Comparison of ENCODE assay signal across 8 cellular contexts in the genomic region with DNA sequence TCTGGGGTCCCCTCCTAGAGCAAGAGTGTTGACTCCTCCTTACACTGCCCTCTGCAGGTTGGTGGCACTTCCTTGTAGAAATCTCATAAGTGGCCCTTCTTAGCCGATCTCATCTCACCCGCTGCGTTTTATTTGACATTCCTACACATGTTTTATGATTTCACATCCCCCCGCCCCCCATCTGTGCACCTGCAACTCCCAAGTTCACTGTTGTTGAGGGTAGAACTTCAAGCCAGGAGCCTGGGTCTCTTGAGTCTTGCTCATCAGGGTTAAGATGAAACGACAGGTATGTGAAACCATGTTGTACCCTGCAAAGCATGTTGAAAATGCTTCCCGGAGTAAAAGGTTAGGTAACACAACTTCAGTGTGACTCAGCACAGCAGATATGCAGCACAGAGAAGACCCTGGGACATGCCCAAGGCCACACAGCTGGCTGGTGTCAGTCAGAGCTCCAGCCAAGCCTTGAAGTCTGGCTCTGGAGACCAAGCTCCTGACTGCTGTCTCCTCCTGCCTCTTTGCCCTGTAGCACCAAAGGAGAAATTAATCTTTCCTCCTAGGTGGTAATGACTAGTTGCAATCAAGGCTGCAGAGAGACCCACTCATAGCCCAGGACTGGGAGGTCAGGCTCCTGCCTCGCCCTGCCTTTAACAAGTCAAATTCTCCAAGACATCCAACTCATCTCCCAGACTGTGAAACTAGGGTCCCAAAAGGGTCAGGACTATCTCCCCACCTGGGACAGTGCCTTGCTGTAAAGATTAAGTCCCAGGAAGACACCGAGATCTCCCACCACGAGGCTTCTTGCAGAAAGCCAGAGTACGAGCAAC.
DNase-seq lines count a peak whose midpoint lies in the region; ATAC-seq, FAIRE-seq and TF ChIP-seq lines count a peak whose summit lies in the region.

No MANE protein-coding gene starts in this region.

- H3K27me3 ChIP-seq in Panc1 (ENCODE audit: control insufficient read depth, insufficient read depth, low read length) (no peaks in the 10 kb centered on the region), mesendoderm (ENCODE audit: insufficient read depth, low read length, poor library complexity) (no peaks in the 10 kb centered on the region)

- peak overlapping the region; percentile 59 for H2BK5ac ChIP-seq in mesendoderm (ENCODE audit: low read length)

- POLR2A ChIA-PET in A549 (lab: Yijun Ruan, JAX) (interaction anchor here (1.0 to 1.3 kb wide), 2 partner anchors 9 to 74 kb away, joined by 3 read pairs; no protein-coding TSS in a partner anchor), Panc1 (lab: Charles Lee) (interaction anchor here (0.6 kb wide), 1 partner anchor 49 kb away, joined by 8 read pairs; no protein-coding TSS in a partner anchor)

- no peak for TF ChIP-seq EP300 in A549 (IDR thresholded peaks at IDR 0.05)

- H3K36me3 ChIP-seq in Panc1 (ENCODE audit: control insufficient read depth, insufficient read depth, low read length), result no peaks in the 10 kb centered on the region
- H3K36me3 ChIP-seq in mesendoderm (ENCODE audit: control insufficient read depth, insufficient read depth, low read length), result no peaks in the 10 kb centered on the region

- BruUV-seq in Panc1 (replicated peaks; lab: Mats Ljungman, UMichigan), result no TSS peak

- peak overlapping the region; percentile 75 for H3K4ac ChIP-seq in mesendoderm (ENCODE audit: low read depth, low read length)

- no peak overlapping the region for H2AK5ac ChIP-seq in mesendoderm (ENCODE audit: low read length)

- no peaks in the 10 kb centered on the region for H3K79me1 ChIP-seq in mesendoderm (ENCODE audit: low read length)

- no peak overlapping the region for H3K23ac ChIP-seq in mesendoderm (ENCODE audit: low read length)

- peak; percentile 63 to 88 for ATAC-seq in A549
- peak; percentile 79 for ATAC-seq in Panc1

- H3K79me2 ChIP-seq in mesendoderm (ENCODE audit: control insufficient read depth, insufficient read depth, low read length), result no peaks in the 10 kb centered on the region

- H3K9ac ChIP-seq in mesendoderm (ENCODE audit: low read length), result no peak overlapping the region

- DNase-seq in A549 (ENCODE audit: low read depth in 1 of 2, low spot score in 1 of 2), result peak; percentile 61 to 81
- DNase-seq in GM10266 (ENCODE audit: extremely low spot score), result no peak
- DNase-seq in Panc1 (ENCODE audit: low read depth, low spot score), result no peak
- DNase-seq in dermis blood vessel endothelial cell, result peak; percentile 77
- peak; percentile 87 for DNase-seq in mesendoderm
- no peak for DNase-seq in NCI-H2029 (lab: John Stamatoyannopoulos, UW)
- no peak for DNase-seq in NCI-H510A (lab: John Stamatoyannopoulos, UW)
- no peak for DNase-seq in NCI-H128 (lab: John Stamatoyannopoulos, UW; ENCODE audit: unreplicated experiment)

- H3K18ac ChIP-seq in mesendoderm (ENCODE audit: low read length), result peak overlapping the region; percentile 57

- no peak overlapping the region for H4K5ac ChIP-seq in mesendoderm (ENCODE audit: low read length)

- H4K8ac ChIP-seq in mesendoderm (ENCODE audit: low read depth, low read length), result no peak overlapping the region

- intact Hi-C loops in Panc1 (cut with micrococcal nuclease; ENCODE audit: unreplicated experiment), result no loop called here

- H3K4me1 ChIP-seq in A549 (peaks cover 25% of the 10 kb centered on the region), Panc1 (ENCODE audit: control insufficient read depth, insufficient read depth, low read length) (peaks cover 20% of the 10 kb centered on the region), mesendoderm (ENCODE audit: control insufficient read depth, low read depth, low read length) (peaks cover 11% of the 10 kb centered on the region)

- H3K4me3 ChIP-seq in A549 (no peak overlapping the region), Panc1 (ENCODE audit: low read depth in 2 of 2, low read length in 2 of 2) (0 out of 4 replicates have a peak overlapping the region, but pooled peaks of 1 of the 2 experiments have one; percentile 13), mesendoderm (ENCODE audit: low read length) (no peak overlapping the region)

- H3K27ac ChIP-seq in A549, result peak overlapping the region; percentile 64 to 80
- H3K27ac ChIP-seq in Panc1 (ENCODE audit: low read length), result peak overlapping the region; percentile 64
- no peak overlapping the region for H3K27ac ChIP-seq in mesendoderm (ENCODE audit: low read depth, low read length)

- peak overlapping the region; percentile 63 for H3K56ac ChIP-seq in mesendoderm (ENCODE audit: low read length)

- H3K9me3 ChIP-seq in A549, result no peaks in the 10 kb centered on the region
- no peaks in the 10 kb centered on the region for H3K9me3 ChIP-seq in Panc1 (ENCODE audit: control insufficient read depth, insufficient read depth, low read depth, low read length)

- peak; percentile 78 for TF ChIP-seq CTCF in A549 (IDR thresholded peaks at IDR 0.05)
- TF ChIP-seq CTCF in GM10266 (IDR thresholded peaks at IDR 0.05; ENCODE audit: control insufficient read depth, insufficient read depth, low read depth, missing control alignments), result peak; percentile 44
- TF ChIP-seq CTCF in Panc1 (IDR thresholded peaks at IDR 0.05), result peak; percentile 86

- in situ Hi-C loops in Panc1 (cut with HindIII; ENCODE audit: low pct_unique_long_range_greater_than_20kb, low sequenced_read_pairs), result no loop called here

- peak; percentile 74 to 79 for TF ChIP-seq RAD21 in A549 (conservative IDR thresholded peaks at IDR 0.05 in 1 of 2, IDR thresholded peaks at IDR 0.05 in 1 of 2)

- no peak overlapping the region for H2BK15ac ChIP-seq in mesendoderm (replicated peaks; ENCODE audit: low read depth)

- FAIRE-seq in A549 (lab: Jason Lieb, UNC), result no peak

- peak overlapping the region; percentile 68 for H3K4me2 ChIP-seq in A549
- H3K4me2 ChIP-seq in mesendoderm (ENCODE audit: low read length), result no peak overlapping the region

- H2BK120ac ChIP-seq in mesendoderm (ENCODE audit: low read depth, low read length), result peak overlapping the region; percentile 31

- TF ChIP-seq POLR2A in A549 (IDR thresholded peaks at IDR 0.05; ENCODE audit: low read length), result no peak

- CTCF ChIA-PET in A549 (lab: Yijun Ruan, JAX) (interaction anchor here (0.8 to 5.2 kb wide), 27 partner anchors 9 to 137 kb away, joined by 3 to 44 read pairs (median 5); no protein-coding TSS in a partner anchor), Panc1 (lab: Charles Lee) (interaction anchor here (0.7 kb wide), 1 partner anchor 1839 kb away, joined by 12 read pairs; no protein-coding TSS in a partner anchor)

- 36% methylated on average over 10 of the region's 10 CpGs for WGBS in A549 (ENCODE audit: missing lambda C conversion rate)
- no CpG with 5 or more reads among the region's 10 CpGs for WGBS in mesendoderm (ENCODE audit: extremely low coverage, insufficient coverage, low lambda C conversion rate)

TF ChIP-seq in A549, 52 proteins besides CTCF, POLR2A, EP300 and RAD21 (continues in another document):
- TF ChIP-seq JUNB (IDR thresholded peaks at IDR 0.05), result peak; percentile 40; the same call in 1 of the 2 replicates
- TF ChIP-seq KDM5A (IDR thresholded peaks at IDR 0.05), result no peak
- no peak for TF ChIP-seq USF2 (IDR thresholded peaks at IDR 0.05)
- TF ChIP-seq, protein P1, sequence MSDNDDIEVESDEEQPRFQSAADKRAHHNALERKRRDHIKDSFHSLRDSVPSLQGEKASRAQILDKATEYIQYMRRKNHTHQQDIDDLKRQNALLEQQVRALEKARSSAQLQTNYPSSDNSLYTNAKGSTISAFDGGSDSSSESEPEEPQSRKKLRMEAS (IDR thresholded peaks at IDR 0.05), result peak; percentile 41; the same call in 1 of the 2 replicates
- no peak for TF ChIP-seq RNF2 (IDR thresholded peaks at IDR 0.05; ENCODE audit: borderline replicate concordance, low read depth)
- TF ChIP-seq BHLHE40 (IDR thresholded peaks at IDR 0.05; ENCODE audit: low read depth, low read length), result no peak
- TF ChIP-seq ATOH8 (CRISPR knock-in tag; IDR thresholded peaks at IDR 0.05; ENCODE audit: low read depth), result no peak
- TF ChIP-seq SMC3 (IDR thresholded peaks at IDR 0.05), result peak; percentile 74
- TF ChIP-seq, protein P2, sequence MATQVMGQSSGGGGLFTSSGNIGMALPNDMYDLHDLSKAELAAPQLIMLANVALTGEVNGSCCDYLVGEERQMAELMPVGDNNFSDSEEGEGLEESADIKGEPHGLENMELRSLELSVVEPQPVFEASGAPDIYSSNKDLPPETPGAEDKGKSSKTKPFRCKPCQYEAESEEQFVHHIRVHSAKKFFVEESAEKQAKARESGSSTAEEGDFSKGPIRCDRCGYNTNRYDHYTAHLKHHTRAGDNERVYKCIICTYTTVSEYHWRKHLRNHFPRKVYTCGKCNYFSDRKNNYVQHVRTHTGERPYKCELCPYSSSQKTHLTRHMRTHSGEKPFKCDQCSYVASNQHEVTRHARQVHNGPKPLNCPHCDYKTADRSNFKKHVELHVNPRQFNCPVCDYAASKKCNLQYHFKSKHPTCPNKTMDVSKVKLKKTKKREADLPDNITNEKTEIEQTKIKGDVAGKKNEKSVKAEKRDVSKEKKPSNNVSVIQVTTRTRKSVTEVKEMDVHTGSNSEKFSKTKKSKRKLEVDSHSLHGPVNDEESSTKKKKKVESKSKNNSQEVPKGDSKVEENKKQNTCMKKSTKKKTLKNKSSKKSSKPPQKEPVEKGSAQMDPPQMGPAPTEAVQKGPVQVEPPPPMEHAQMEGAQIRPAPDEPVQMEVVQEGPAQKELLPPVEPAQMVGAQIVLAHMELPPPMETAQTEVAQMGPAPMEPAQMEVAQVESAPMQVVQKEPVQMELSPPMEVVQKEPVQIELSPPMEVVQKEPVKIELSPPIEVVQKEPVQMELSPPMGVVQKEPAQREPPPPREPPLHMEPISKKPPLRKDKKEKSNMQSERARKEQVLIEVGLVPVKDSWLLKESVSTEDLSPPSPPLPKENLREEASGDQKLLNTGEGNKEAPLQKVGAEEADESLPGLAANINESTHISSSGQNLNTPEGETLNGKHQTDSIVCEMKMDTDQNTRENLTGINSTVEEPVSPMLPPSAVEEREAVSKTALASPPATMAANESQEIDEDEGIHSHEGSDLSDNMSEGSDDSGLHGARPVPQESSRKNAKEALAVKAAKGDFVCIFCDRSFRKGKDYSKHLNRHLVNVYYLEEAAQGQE (IDR thresholded peaks at IDR 0.05), result no peak
- TF ChIP-seq NPAS2 (CRISPR knock-in tag; IDR thresholded peaks at IDR 0.05; ENCODE audit: borderline replicate concordance), result no peak

Comparison
In these comparisons a context has a peak if more than half of its experiments do, and no peak if none do; other contexts are left out.
1. DNase-seq: peak in A549 (2 of 2), dermis blood vessel endothelial cell (single experiment) and mesendoderm (single experiment); none in GM10266 (single experiment), Panc1 (single experiment), NCI-H2029 (single experiment), NCI-H510A (single experiment) and NCI-H128 (single experiment).
2. Peak in every context shown above with its lines, with median percentiles within 50 percentile points of each other: CTCF ChIP-seq.